In genomic region chr1:67723620-67724019, GRCh38 we compare ENCODE assay signal across 1 cellular context.
TF ChIP-seq lines count a peak whose summit lies in the region.

No MANE protein-coding gene starts in this region.

TF ChIP-seq in HCT116, 20 proteins besides CTCF, POLR2A, EP300 and RAD21 (continued from another document):
- TF ChIP-seq REST (IDR thresholded peaks at IDR 0.05; ENCODE audit: low read depth), result no peak
- no peak for TF ChIP-seq EZH2phosphoT487 (IDR thresholded peaks at IDR 0.05; ENCODE audit: borderline replicate concordance)
- TF ChIP-seq POLR2AphosphoS5 (IDR thresholded peaks at IDR 0.05; ENCODE audit: low read depth, low read length), result peak; percentile 46; the same call in 1 of the 2 replicates
- peak; percentile 43; the same call in 1 of the 2 replicates for TF ChIP-seq SP1 (IDR thresholded peaks at IDR 0.05; ENCODE audit: low read depth)
- TF ChIP-seq CEBPB (IDR thresholded peaks at IDR 0.05; ENCODE audit: low read depth), result no peak
